In genomic region chr5:80620206-80620605, GRCh38 we compare ENCODE assay signal across 24 cellular contexts. TPM values are rescaled to one million over a fixed set of nuclear protein-coding genes. Genes with fewer than 3 reads are reported as not detected.
DNase-seq lines count a peak whose midpoint lies in the region; ATAC-seq and TF ChIP-seq lines count a peak whose summit lies in the region.
"Had no signal": no experiment of that assay in that cellular context is flagged by ENCODE, and none has a peak within 500 bp of the region (broad histone marks: within the 10 kb centered on the region; RNA-seq: fewer than 3 reads in every experiment).

No MANE protein-coding gene starts in this region.

- H3K79me2 ChIP-seq in osteoblast (ENCODE audit: insufficient read depth, low read length) = no peaks in the 10 kb centered on the region

- no peak overlapping the region for H3K4me2 ChIP-seq in osteoblast (ENCODE audit: insufficient read depth, low read length)

- H3K4me3 ChIP-seq in fibroblast of mammary gland (ENCODE audit: control insufficient read depth, low read depth, low read length) = no peak overlapping the region
- no peak overlapping the region for H3K4me3 ChIP-seq in osteoblast (ENCODE audit: insufficient read depth, low read length)
- H3K4me3 ChIP-seq: pancreas, SJCRH30 had no signal

- H3K4me1 ChIP-seq in osteoblast (ENCODE audit: insufficient read depth, low read length) = no peaks in the 10 kb centered on the region

- intact Hi-C loops in left cardiac atrium (cut with DNase I) = no loop called here

- H3K36me3 ChIP-seq in osteoblast (ENCODE audit: insufficient read depth, low read length) = no peaks in the 10 kb centered on the region
- H3K36me3 ChIP-seq: pancreas had no signal

- H3K9me3 ChIP-seq in osteoblast (ENCODE audit: low read depth, low read length) = no peaks in the 10 kb centered on the region
- H3K9me3 ChIP-seq: pancreas, SJCRH30 had no signal

- peak; percentile 12 for DNase-seq in EH (ENCODE audit: low read depth)
- peak; percentile 16 for DNase-seq in NCI-H69 (lab: John Stamatoyannopoulos, UW)
- DNase-seq in fibroblast of mammary gland (ENCODE audit: low read depth) = peak; percentile 4
- DNase-seq in osteoblast (ENCODE audit: insufficient read length, low spot score, missing footprints) = peak; percentile 51
- DNase-seq in stimulated activated CD4-positive, alpha-beta T cell treated with anti-CD3 and anti-CD28 coated beads, Interleukin-4, amount 100 ng/mL, for 1 hour = no peak
- no peak for DNase-seq in activated CD4-positive, alpha-beta T cell treated with anti-CD3 and anti-CD28 coated beads, Interleukin-2, amount 50 U/mL, for 4 hours
- no peak for DNase-seq in left cardiac atrium
- DNase-seq: activated naive CD8-positive, alpha-beta T cell treated with anti-CD3 and anti-CD28 coated beads, Interleukin-2, amount 50 U/mL, for 24 hours; central memory CD4-positive, alpha-beta T cell; effector CD4-positive, alpha-beta T cell; HCEC 1CT; hippocampal formation; Kasumi-1; NCI-H187; pancreas; SJCRH30; small intestine had no signal

- H4K20me1 ChIP-seq in osteoblast (ENCODE audit: insufficient read depth, low read length) = no peaks in the 10 kb centered on the region

- no peak overlapping the region for H2AFZ ChIP-seq in osteoblast (ENCODE audit: low read length)

- TF ChIP-seq CTCF in fibroblast of mammary gland (conservative IDR thresholded peaks at IDR 0.05; ENCODE audit: control insufficient read depth, insufficient read depth, low read depth, low read length) (no peak), osteoblast (IDR thresholded peaks at IDR 0.05; ENCODE audit: extremely low read depth, low read depth, low read length) (no peak)

- ATAC-seq in left cardiac atrium (no peak), GM21529 (IDR thresholded peaks at IDR 0.05; ENCODE audit: unreplicated experiment) (no peak)
- ATAC-seq: activated CD4-positive, CD25-positive, alpha-beta regulatory T cell treated with anti-CD3 and anti-CD28 coated beads, Interleukin-2, amount 50 U/mL, for 24 hours; activated naive CD8-positive, alpha-beta T cell treated with anti-CD3 and anti-CD28 coated beads, Interleukin-2, amount 50 U/mL, for 24 hours; left lobe of liver had no signal

- no peaks in the 10 kb centered on the region for H3K27me3 ChIP-seq in osteoblast (ENCODE audit: insufficient read depth, low read length)
- H3K27me3 ChIP-seq: pancreas, SJCRH30 had no signal

- H3K27ac ChIP-seq in osteoblast (ENCODE audit: low read depth, low read length) = no peak overlapping the region
- H3K27ac ChIP-seq: pancreas, SJCRH30 had no signal

RNA-seq across cellular contexts. Expression of gene MSH3, which starts 34.2 kb away (rescaled TPM):
- total RNA-seq in osteoblast = 20.6 and 21.7 TPM in 2 replicates
- total RNA-seq in left cardiac atrium = 10 to 100 TPM; 10.9 to 11.5 TPM

RNA-seq across cellular contexts. Expression of gene DHFR, which starts 34.6 kb away (rescaled TPM):
- total RNA-seq in osteoblast (13.8 and 15.2 TPM in 2 replicates), left cardiac atrium (10 to 100 TPM in 1 of 2 donors, 1 to 10 TPM in 1; 4.5 to 11.5 TPM)

RNA-seq across cellular contexts. Expression of gene ANKRD34B, which starts 50.1 kb away (rescaled TPM):
- total RNA-seq in osteoblast (not detected in 2 replicates), left cardiac atrium (under 1 TPM in 1 of 2 donors, not detected in 1; 0.06 TPM)
- total RNA-seq: activated CD8-positive, alpha-beta memory T cell treated with anti-CD3 and anti-CD28 coated beads for 36 hours; activated T-helper 1 cell treated with anti-CD3 and anti-CD28 coated beads, Interleukin-12 subunit alpha, Interleukin-12 subunit beta, Interleukin-2, Interleukin-4 antibody, amounts not matched to agents 30 ng/mL and 10 ng/mL and 1 ng/mL, durations not matched to agents 14 hours and 24 hours and 36 hours; B cell; left lobe of liver; NCI-H460; pancreas had no signal

Comparison
In these comparisons a context has a peak if more than half of its experiments do, and no peak if none do; other contexts are left out.
1. DNase-seq: peak in EH (single experiment), NCI-H69 (single experiment), fibroblast of mammary gland (single experiment) and osteoblast (single experiment); none in stimulated activated CD4-positive, alpha-beta T cell treated with anti-CD3 and anti-CD28 coated beads, Interleukin-4, amount 100 ng/mL, for 1 hour (single experiment), activated CD4-positive, alpha-beta T cell treated with anti-CD3 and anti-CD28 coated beads, Interleukin-2, amount 50 U/mL, for 4 hours (0 of 2) and left cardiac atrium (single experiment).